Comparison of ENCODE assay signal across 8 cellular contexts in genomic region chr12:106227641-106228319, GRCh38. TPM values are rescaled to one million over a fixed set of nuclear protein-coding genes. Genes with fewer than 3 reads are reported as not detected.
DNase-seq lines count a peak whose midpoint lies in the region; ATAC-seq and TF ChIP-seq lines count a peak whose summit lies in the region.

No MANE protein-coding gene starts in this region.

- H3K36me3 Mint-ChIP-seq in activated CD4-positive, alpha-beta memory T cell treated with anti-CD3 and anti-CD28 coated beads, Interleukin-2, amount 10 ng/mL, durations not matched to agents 7 days and 5 days (ENCODE audit: low read depth): no peaks in the 10 kb centered on the region

- peaks cover 13% of the 10 kb centered on the region for H3K4me1 Mint-ChIP-seq in activated CD4-positive, alpha-beta memory T cell treated with anti-CD3 and anti-CD28 coated beads, Interleukin-2, amount 10 ng/mL, durations not matched to agents 7 days and 5 days

- H3K4me3 Mint-ChIP-seq in activated CD4-positive, alpha-beta memory T cell treated with anti-CD3 and anti-CD28 coated beads, Interleukin-2, amount 10 ng/mL, durations not matched to agents 7 days and 5 days: no peak overlapping the region

- no peak for TF ChIP-seq CTCF in NB4 (IDR thresholded peaks at IDR 0.05; ENCODE audit: low read depth, low read length)
- no peak for TF ChIP-seq CTCF in fibroblast of lung (conservative IDR thresholded peaks at IDR 0.05 in 1 of 2, IDR thresholded peaks at IDR 0.05 in 1 of 2; ENCODE audit: low read depth in 1 of 2, low read length in 2 of 2)
- TF ChIP-seq CTCF in dorsolateral prefrontal cortex (IDR thresholded peaks at IDR 0.05 in 54 of 56, conservative IDR thresholded peaks at IDR 0.05 in 2 of 56; ENCODE audit: low read depth in 1 of 56, partially characterized antibody in 56 of 56): no peak

- DNase-seq in NB4 (ENCODE audit: low read depth) (peak; percentile 55), fibroblast of lung (ENCODE audit: low read depth in 2 of 2) (peak; percentile 28 to 52), sciatic nerve (ENCODE audit: low spot score) (no peak), dorsolateral prefrontal cortex (no peak)
- peak; percentile 65 for DNase-seq in activated CD4-positive, alpha-beta memory T cell treated with anti-CD3 and anti-CD28 coated beads, Interleukin-2, amount 10 ng/mL, durations not matched to agents 7 days and 5 days
- DNase-seq in stimulated activated CD8-positive, alpha-beta memory T cell treated with anti-CD3 and anti-CD28 coated beads, Interleukin-12 subunit alpha, Interleukin-12 subunit beta, amount 100 ng/mL, for 4 hours (ENCODE audit: low read depth): peak; percentile 47

- TF ChIP-seq POLR2A in NB4 (IDR thresholded peaks at IDR 0.05; ENCODE audit: extremely low read depth, insufficient read length): no peak

- intact Hi-C loops in sciatic nerve (cut with DNase I): loop anchor here (10.0 kb wide), 1 partner anchor 803 kb away; no protein-coding TSS in a partner anchor
- intact Hi-C loops in dorsolateral prefrontal cortex (cut with DNase I): loop anchor here (5.0 to 10.0 kb wide), 5 partner anchors 55 to 697 kb away; partner anchors contain the start of genes POLR3B (in 1 of the 2) and TCP11L2 (in 1 of the 2)

- H3K79me2 ChIP-seq in fibroblast of lung (ENCODE audit: control insufficient read depth, insufficient read depth, low read length): no peaks in the 10 kb centered on the region

- H3K4me3 ChIP-seq in NB4 (ENCODE audit: low read depth, low read length) (no peak overlapping the region), fibroblast of lung (replicated peaks in 1 of 4; ENCODE audit: control extremely low read depth in 1 of 4, insufficient read depth in 1 of 4, low read depth in 3 of 4, low read length in 4 of 4) (no peak overlapping the region), dorsolateral prefrontal cortex (no peak overlapping the region)

- H3K9ac ChIP-seq in fibroblast of lung (ENCODE audit: insufficient read depth, low read length): no peak overlapping the region

- CTCF ChIA-PET in activated CD4-positive, alpha-beta memory T cell treated with anti-CD3 and anti-CD28 coated beads, Interleukin-2, amount 10 ng/mL, durations not matched to agents 7 days and 5 days (lab: Charles Lee): interaction anchor here (0.5 to 4.9 kb wide), 18 partner anchors 8 to 283 kb away, joined by 3 to 100 read pairs (median 5); partner anchors contain the start of genes CKAP4 and POLR3B

- H3K27ac Mint-ChIP-seq in activated CD4-positive, alpha-beta memory T cell treated with anti-CD3 and anti-CD28 coated beads, Interleukin-2, amount 10 ng/mL, durations not matched to agents 7 days and 5 days: peak overlapping the region; percentile 63

- no peak overlapping the region for H3K4me2 ChIP-seq in fibroblast of lung (ENCODE audit: extremely low read depth, insufficient read depth, low read length)

- H3K36me3 ChIP-seq in fibroblast of lung (ENCODE audit: control insufficient read depth, insufficient read depth, low read length): no peaks in the 10 kb centered on the region

- no peak overlapping the region for H2AFZ ChIP-seq in fibroblast of lung (ENCODE audit: low read length)

- ATAC-seq in HG02852 (IDR thresholded peaks at IDR 0.05; ENCODE audit: unreplicated experiment) (no peak), sciatic nerve (no peak), GM18517 (IDR thresholded peaks at IDR 0.05; ENCODE audit: unreplicated experiment) (no peak)

- H3K27me3 Mint-ChIP-seq in activated CD4-positive, alpha-beta memory T cell treated with anti-CD3 and anti-CD28 coated beads, Interleukin-2, amount 10 ng/mL, durations not matched to agents 7 days and 5 days: no peaks in the 10 kb centered on the region

- H3K27ac ChIP-seq in fibroblast of lung (ENCODE audit: insufficient read depth, low read length) (no peak overlapping the region), dorsolateral prefrontal cortex (no peak overlapping the region)

- H3K9me3 ChIP-seq in fibroblast of lung (ENCODE audit: control insufficient read depth, insufficient read depth, low read depth, low read length): no peaks in the 10 kb centered on the region

- H3K4me1 ChIP-seq in fibroblast of lung (ENCODE audit: control insufficient read depth, extremely low read depth, insufficient read depth, low read length): no peaks in the 10 kb centered on the region

- no peaks in the 10 kb centered on the region for H4K20me1 ChIP-seq in fibroblast of lung (ENCODE audit: control insufficient read depth, extremely low read depth, insufficient read depth, low read length)

- POLR2A ChIA-PET in activated CD4-positive, alpha-beta memory T cell treated with anti-CD3 and anti-CD28 coated beads, Interleukin-2, amount 10 ng/mL, durations not matched to agents 7 days and 5 days (lab: Charles Lee): interaction anchor here (1.2 to 1.9 kb wide), 6 partner anchors 19 to 74 kb away, joined by 3 to 12 read pairs (median 6); no protein-coding TSS in a partner anchor

- H3K27me3 ChIP-seq in fibroblast of lung (ENCODE audit: control insufficient read depth, insufficient read depth, low read length): no peaks in the 10 kb centered on the region
- no peaks in the 10 kb centered on the region for H3K27me3 ChIP-seq in dorsolateral prefrontal cortex

- H3K9me3 Mint-ChIP-seq in activated CD4-positive, alpha-beta memory T cell treated with anti-CD3 and anti-CD28 coated beads, Interleukin-2, amount 10 ng/mL, durations not matched to agents 7 days and 5 days: no peaks in the 10 kb centered on the region

RNA-seq across cellular contexts. Expression of gene CKAP4, which starts 20.0 kb away (rescaled TPM):
- 1 to 10 TPM; 5.2 to 5.3 TPM for total RNA-seq in activated CD4-positive, alpha-beta memory T cell treated with anti-CD3 and anti-CD28 coated beads, Interleukin-2, amount 10 ng/mL, durations not matched to agents 7 days and 5 days
- total RNA-seq in fibroblast of lung (72.7 and 132 TPM in 2 replicates), sciatic nerve (30.3 TPM), dorsolateral prefrontal cortex (10 to 100 TPM; 11.0 to 24.2 (median 17.7) TPM)
- polyA plus RNA-seq in fibroblast of lung: 247 and 282 TPM in 2 replicates
- 236 and 260 TPM in 2 replicates for polyA plus RNA-seq in fibroblast of lung (2012)
- 69.3 and 70.2 TPM in 2 replicates for polyA minus RNA-seq in fibroblast of lung (ENCODE audit: low replicate concordance)

Comparison
In these comparisons a context has a peak if more than half of its experiments do, and no peak if none do; other contexts are left out.
1. DNase-seq: peak in NB4 (single experiment), activated CD4-positive, alpha-beta memory T cell treated with anti-CD3 and anti-CD28 coated beads, Interleukin-2, amount 10 ng/mL, durations not matched to agents 7 days and 5 days (single experiment), fibroblast of lung (2 of 2) and stimulated activated CD8-positive, alpha-beta memory T cell treated with anti-CD3 and anti-CD28 coated beads, Interleukin-12 subunit alpha, Interleukin-12 subunit beta, amount 100 ng/mL, for 4 hours (single experiment); none in sciatic nerve (single experiment) and dorsolateral prefrontal cortex (0 of 10).